12 cellular contexts compared by ENCODE assay signal in the genomic region with DNA sequence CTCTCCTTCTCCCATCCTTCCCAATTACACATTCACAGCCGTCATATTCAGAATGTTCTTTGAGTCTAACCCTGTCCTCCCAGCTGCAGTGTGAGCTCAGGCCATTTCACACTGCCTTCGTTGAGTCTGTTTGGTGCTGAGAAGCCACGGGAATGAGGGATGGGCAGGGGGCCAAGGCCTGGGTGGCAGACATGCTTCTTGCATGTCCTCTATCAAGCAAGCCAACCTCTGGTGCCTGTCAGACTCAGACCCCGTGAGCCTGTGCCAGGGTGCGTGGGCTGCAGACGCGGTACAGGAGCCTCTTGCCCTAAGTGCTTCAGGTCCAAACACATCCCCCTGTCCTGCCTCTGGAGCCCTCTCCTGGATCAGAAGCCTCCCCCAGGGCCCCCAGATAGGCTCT. TPM values are rescaled to one million over a fixed set of nuclear protein-coding genes. Genes with fewer than 3 reads are reported as not detected.
A peak's percentile ranks its signal among the peaks of the same experiment; 100 is the strongest.
DNase-seq lines count a peak whose midpoint lies in the region; TF ChIP-seq lines count a peak whose summit lies in the region.
"Had no signal": no experiment of that assay in that cellular context is flagged by ENCODE, and none has a peak within 500 bp of the region (broad histone marks: within the 10 kb centered on the region; RNA-seq: fewer than 3 reads in every experiment).

No MANE protein-coding gene starts in this region.

- TF ChIP-seq POLR2A in uterus (IDR thresholded peaks at IDR 0.05), result no peak

- peak; percentile 35 for DNase-seq in NCI-H2196 (lab: John Stamatoyannopoulos, UW; ENCODE audit: unreplicated experiment)
- no peak for DNase-seq in NCI-H2196 treated with DMSO at 0.1 percent for 48 hours (lab: John Stamatoyannopoulos, UW; ENCODE audit: unreplicated experiment)
- peak; percentile 67 for DNase-seq in fibroblast of the aortic adventitia (ENCODE audit: low read depth)
- DNase-seq in myocyte (ENCODE audit: low read depth), result peak; percentile 90
- DNase-seq in uterus, result peak; percentile 38 to 45
- no peak for DNase-seq in NOMO-1 treated with dmso at 0.1 percent for 144 hours (lab: John Stamatoyannopoulos, UW; ENCODE audit: unreplicated experiment)
- no peak for DNase-seq in NCI-H187 treated with DMSO at 0.1 percent for 48 hours (lab: John Stamatoyannopoulos, UW)
- no peak for DNase-seq in Caco-2
- DNase-seq: activated CD4-positive, CD25-positive, alpha-beta regulatory T cell treated with anti-CD3 and anti-CD28 coated beads, Interleukin-2, amount 50 U/mL, for 72 hours; activated T-cell treated with anti-CD3 and anti-CD28 coated beads, Interleukin-2, amount 50 U/mL, for 48 hours; HCEC 1CT; NCI-H187 had no signal

- CTCF ChIA-PET in Caco-2 (lab: Charles Lee), result interaction anchor here (0.5 kb wide), 1 partner anchor 118 kb away, joined by 3 read pairs; no protein-coding TSS in a partner anchor

- TF ChIP-seq CTCF in fibroblast of the aortic adventitia (IDR thresholded peaks at IDR 0.05; ENCODE audit: insufficient read depth, low read length) (no peak), uterus (IDR thresholded peaks at IDR 0.05) (no peak), Caco-2 (IDR thresholded peaks at IDR 0.05; ENCODE audit: insufficient read depth in 1 of 2, low read depth in 1 of 2, low read length in 1 of 2, severe bottlenecking in 1 of 2, unreplicated experiment in 1 of 2) (no peak)

- intact Hi-C loops in uterus (cut with DNase I; ENCODE audit: low total_unique reads) (no loop called here), Caco-2 (cut with micrococcal nuclease; ENCODE audit: unreplicated experiment) (no loop called here)

- POLR2A ChIA-PET in Caco-2 (lab: Charles Lee), result no interaction called here

- H3K4me3 Mint-ChIP-seq in Caco-2 (ENCODE audit: unreplicated experiment), result no peak overlapping the region

- H3K36me3 Mint-ChIP-seq in Caco-2 (ENCODE audit: insufficient read depth, unreplicated experiment), result no peaks in the 10 kb centered on the region

- no peaks in the 10 kb centered on the region for H3K9me3 Mint-ChIP-seq in Caco-2 (ENCODE audit: unreplicated experiment)

- no TSS peak for BruUV-seq in Caco-2 (replicated peaks; lab: Mats Ljungman, UMichigan)

- no peaks in the 10 kb centered on the region for H3K4me1 ChIP-seq in uterus
- H3K4me1 ChIP-seq in Caco-2, result no peaks in the 10 kb centered on the region

- H3K4me1 Mint-ChIP-seq in Caco-2 (ENCODE audit: low read depth, unreplicated experiment), result peaks cover 4% of the 10 kb centered on the region

- H3K27ac Mint-ChIP-seq in Caco-2 (ENCODE audit: unreplicated experiment), result no peak overlapping the region

- no peaks in the 10 kb centered on the region for H3K9me3 ChIP-seq in uterus
- H3K9me3 ChIP-seq in Caco-2, result no peaks in the 10 kb centered on the region

- H3K4me3 ChIP-seq in fibroblast of the aortic adventitia (ENCODE audit: low read depth, low read length) (no peak overlapping the region), uterus (no peak overlapping the region), Caco-2 (ENCODE audit: low read depth, low read length) (no peak overlapping the region)

- H3K27me3 ChIP-seq in uterus (no peaks in the 10 kb centered on the region), Caco-2 (replicated peaks; ENCODE audit: control insufficient read depth, insufficient read depth, low read length) (no peaks in the 10 kb centered on the region)

- no peak overlapping the region for H3K27ac ChIP-seq in uterus

- H3K36me3 ChIP-seq in uterus, result no peaks in the 10 kb centered on the region
- H3K36me3 ChIP-seq in Caco-2 (ENCODE audit: control insufficient read depth, insufficient read depth, low read length), result no peaks in the 10 kb centered on the region

- H3K27me3 Mint-ChIP-seq in Caco-2 (ENCODE audit: insufficient read depth, unreplicated experiment), result no peaks in the 10 kb centered on the region

RNA-seq across cellular contexts. Expression of gene CDKN2AIPNL, which starts 46.6 kb away (rescaled TPM):
- total RNA-seq in fibroblast of the aortic adventitia (ENCODE audit: low replicate concordance) (6.5 and 36.3 TPM in 2 replicates), myocyte (19.2 and 23.5 TPM in 2 replicates), uterus (10 to 100 TPM in 3 of 4 donors, not detected in 1; 20.9 to 26.1 (median 24.5) TPM), Caco-2 (2022) (49.8 and 53.2 TPM in 2 replicates)
- 21.4 TPM for polyA plus RNA-seq in myocyte (2012)

Comparison
In these comparisons a context has a peak if more than half of its experiments do, and no peak if none do; other contexts are left out.
1. DNase-seq: peak in NCI-H2196 (single experiment), fibroblast of the aortic adventitia (single experiment), myocyte (single experiment) and uterus (2 of 2); none in NCI-H2196 treated with DMSO at 0.1 percent for 48 hours (single experiment), NOMO-1 treated with dmso at 0.1 percent for 144 hours (single experiment), NCI-H187 treated with DMSO at 0.1 percent for 48 hours (single experiment) and Caco-2 (0 of 2).